Comparison of ENCODE assay signal across 30 cellular contexts in the genomic region with DNA sequence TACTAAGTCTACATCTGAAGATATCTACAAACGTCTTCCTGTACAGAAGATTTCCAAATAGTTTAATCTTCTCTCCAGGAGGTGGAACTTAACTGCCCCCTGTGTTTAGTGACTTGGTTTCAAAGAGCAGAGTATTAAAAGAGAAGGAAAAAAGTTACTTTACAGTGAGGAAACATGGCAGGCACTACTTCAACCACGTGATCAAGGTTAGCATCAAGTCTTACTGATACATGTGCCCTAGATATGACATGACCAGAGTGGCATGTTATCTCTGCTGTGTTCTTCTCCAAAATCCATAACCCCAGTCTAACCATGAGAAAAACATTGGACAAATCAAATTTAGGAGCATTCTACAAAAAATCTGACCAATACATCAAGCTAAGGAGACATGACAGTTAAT.
"Had no signal": no experiment of that assay in that cellular context is flagged by ENCODE, and none has a peak within 500 bp of the region (broad histone marks: within the 10 kb centered on the region; RNA-seq: fewer than 3 reads in every experiment).

No MANE protein-coding gene starts in this region.

- H3K27ac Mint-ChIP-seq: activated CD4-positive, alpha-beta T cell treated with anti-CD3 and anti-CD28 coated beads for 36 hours; activated CD8-positive, alpha-beta memory T cell treated with anti-CD3 and anti-CD28 coated beads, Interleukin-2, amount 10 ng/mL, durations not matched to agents 7 days and 5 days; activated CD8-positive, alpha-beta T cell treated with anti-CD3 and anti-CD28 coated beads, Interleukin-2, amount 10 ng/mL, durations not matched to agents 7 days and 5 days; activated naive CD4-positive, alpha-beta T cell treated with anti-CD3 and anti-CD28 coated beads, Interleukin-2, amount 50 U/mL, for 72 hours; activated T-helper 2 cell treated with anti-CD3 and anti-CD28 coated beads, Interferon-gamma antibody, Interleukin-2, Interleukin-4, amounts not matched to agents 10 μg/mL and 5 μg/mL and 100 μg/mL, durations not matched to agents 14 hours and 24 hours and 36 hours; effector memory CD8-positive, alpha-beta T cell; naive B cell; nephron progenitor cell; progenitor cell of endocrine pancreas; stimulated activated naive B cell treated with anti-CD40 and anti-IgM and Interleukin-4, amounts not matched to agents 10 μg/mL and 1 μg/mL and 100 μg/mL, for 72 hours; T-helper 2 cell treated with Interferon-gamma antibody and Interleukin-4, amounts not matched to agents 5 μg/mL and 100 μg/mL, for 36 hours had no signal

- H3K9me3 Mint-ChIP-seq: activated naive CD4-positive, alpha-beta T cell treated with anti-CD3 and anti-CD28 coated beads, Interleukin-2, amount 50 U/mL, for 72 hours; activated T-helper 2 cell treated with anti-CD3 and anti-CD28 coated beads, Interferon-gamma antibody, Interleukin-2, Interleukin-4, amounts not matched to agents 10 μg/mL and 5 μg/mL and 100 μg/mL, durations not matched to agents 14 hours and 24 hours and 36 hours; naive B cell; nephron progenitor cell; stimulated activated naive B cell treated with anti-CD40 and anti-IgM and Interleukin-4, amounts not matched to agents 10 μg/mL and 1 μg/mL and 100 μg/mL, for 72 hours; T-helper 2 cell treated with Interferon-gamma antibody and Interleukin-4, amounts not matched to agents 5 μg/mL and 100 μg/mL, for 36 hours had no signal

- H3K27me3 Mint-ChIP-seq: progenitor cell of endocrine pancreas had no signal

- H3K4me2 ChIP-seq: hepatocyte, smooth muscle cell had no signal

- H3K4me3 Mint-ChIP-seq: activated CD4-positive, alpha-beta T cell treated with anti-CD3 and anti-CD28 coated beads for 36 hours; activated CD8-positive, alpha-beta memory T cell treated with anti-CD3 and anti-CD28 coated beads, Interleukin-2, amount 10 ng/mL, durations not matched to agents 7 days and 5 days; activated CD8-positive, alpha-beta T cell treated with anti-CD3 and anti-CD28 coated beads, Interleukin-2, amount 10 ng/mL, durations not matched to agents 7 days and 5 days; effector memory CD8-positive, alpha-beta T cell; naive B cell; nephron progenitor cell; stimulated activated naive B cell treated with anti-CD40 and anti-IgM and Interleukin-4, amounts not matched to agents 10 μg/mL and 1 μg/mL and 100 μg/mL, for 72 hours; T-helper 2 cell treated with Interferon-gamma antibody and Interleukin-4, amounts not matched to agents 5 μg/mL and 100 μg/mL, for 36 hours had no signal

- DNase-seq: activated CD4-positive, alpha-beta T cell treated with anti-CD3 and anti-CD28 coated beads for 36 hours; activated CD4-positive, CD25-positive, alpha-beta regulatory T cell; activated CD8-positive, alpha-beta memory T cell treated with anti-CD3 and anti-CD28 coated beads, Interleukin-2, amount 10 ng/mL, durations not matched to agents 7 days and 5 days; activated CD8-positive, alpha-beta T cell treated with anti-CD3 and anti-CD28 coated beads, Interleukin-2, amount 10 ng/mL, durations not matched to agents 7 days and 5 days; activated T-cell treated with anti-CD3 and anti-CD28 coated beads, Interleukin-2, amount 50 U/mL, for 48 hours; anterior cingulate cortex; cortex of kidney; effector memory CD8-positive, alpha-beta T cell; islet precursor cell; left cardiac atrium; mammary epithelial cell; naive B cell; nephron progenitor cell; ovary; retina; stimulated activated CD4-positive, alpha-beta T cell treated with anti-CD3 and anti-CD28 coated beads, Interleukin-1b, Interleukin-23, amount 100 ng/mL, for 48 hours; stimulated activated CD4-positive, alpha-beta T cell treated with anti-CD3 and anti-CD28 coated beads, Interleukin-4, amount 100 ng/mL, for 4 hours; stimulated activated CD8-positive, alpha-beta memory T cell treated with anti-CD3 and anti-CD28 coated beads, Interleukin-4, amount 100 ng/mL, for 48 hours; stimulated activated naive B cell treated with anti-CD40 and anti-IgM and Interleukin-4, amounts not matched to agents 10 μg/mL and 1 μg/mL and 100 μg/mL, for 72 hours; stomach; T-helper 1 cell; thyroid gland; upper lobe of right lung had no signal

- H2AFZ ChIP-seq: hepatocyte had no signal

- H3K27me3 ChIP-seq: gastroesophageal sphincter, hepatocyte, ovary, stomach, thyroid gland, upper lobe of right lung had no signal

- H3K4me1 ChIP-seq: stomach, thyroid gland, upper lobe of right lung had no signal

- ATAC-seq: activated CD4-positive, alpha-beta T cell treated with anti-CD3 and anti-CD28 coated beads for 36 hours; activated CD8-positive, alpha-beta memory T cell treated with anti-CD3 and anti-CD28 coated beads, Interleukin-2, amount 10 ng/mL, durations not matched to agents 7 days and 5 days; activated CD8-positive, alpha-beta T cell treated with anti-CD3 and anti-CD28 coated beads, Interleukin-2, amount 10 ng/mL, durations not matched to agents 7 days and 5 days; activated naive CD4-positive, alpha-beta T cell treated with anti-CD3 and anti-CD28 coated beads, Interleukin-2, amount 50 U/mL, for 72 hours; effector memory CD8-positive, alpha-beta T cell; gastroesophageal sphincter; left cardiac atrium; stimulated activated naive B cell treated with anti-CD40 and anti-IgM and Interleukin-4, amounts not matched to agents 10 μg/mL and 1 μg/mL and 100 μg/mL, for 72 hours; upper lobe of right lung had no signal

- H3K4me1 Mint-ChIP-seq: activated CD4-positive, alpha-beta T cell treated with anti-CD3 and anti-CD28 coated beads for 36 hours; activated CD8-positive, alpha-beta memory T cell treated with anti-CD3 and anti-CD28 coated beads, Interleukin-2, amount 10 ng/mL, durations not matched to agents 7 days and 5 days; naive B cell; stimulated activated naive B cell treated with anti-CD40 and anti-IgM and Interleukin-4, amounts not matched to agents 10 μg/mL and 1 μg/mL and 100 μg/mL, for 72 hours had no signal

- H3K36me3 Mint-ChIP-seq: activated CD8-positive, alpha-beta memory T cell treated with anti-CD3 and anti-CD28 coated beads, Interleukin-2, amount 10 ng/mL, durations not matched to agents 7 days and 5 days; activated naive CD4-positive, alpha-beta T cell treated with anti-CD3 and anti-CD28 coated beads, Interleukin-2, amount 50 U/mL, for 72 hours; naive B cell; stimulated activated naive B cell treated with anti-CD40 and anti-IgM and Interleukin-4, amounts not matched to agents 10 μg/mL and 1 μg/mL and 100 μg/mL, for 72 hours had no signal

- H3K4me3 ChIP-seq: gastroesophageal sphincter, hepatocyte, ovary, smooth muscle cell, stomach, thyroid gland, upper lobe of right lung had no signal

- H3K9me3 ChIP-seq: gastroesophageal sphincter, ovary, stomach, thyroid gland, upper lobe of right lung had no signal

- H3K27ac ChIP-seq: gastroesophageal sphincter, hepatocyte, ovary, stomach, thyroid gland, upper lobe of right lung had no signal

- H3K36me3 ChIP-seq: gastroesophageal sphincter, ovary, stomach, thyroid gland, upper lobe of right lung had no signal
